22 cellular contexts compared by ENCODE assay signal in the genomic region with DNA sequence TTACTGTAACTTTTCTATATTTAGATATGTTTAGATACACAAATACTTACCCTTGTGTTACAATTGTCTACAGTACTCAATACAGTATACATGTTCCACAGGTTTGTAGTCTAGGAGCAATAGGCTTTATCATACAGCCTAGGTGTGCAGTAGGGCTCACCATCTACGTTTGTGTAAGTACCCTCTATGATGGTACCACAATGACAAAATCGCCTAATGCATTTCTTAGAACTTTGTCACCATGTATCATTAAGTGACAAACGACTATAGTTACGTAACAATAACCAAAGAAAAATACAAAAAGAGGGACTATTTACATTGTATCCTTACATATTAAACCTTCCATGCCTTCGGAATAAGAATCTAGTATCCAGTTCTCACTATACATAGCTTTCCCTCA. TPM values are rescaled to one million over a fixed set of nuclear protein-coding genes. Genes with fewer than 3 reads are reported as not detected.
A peak's percentile ranks its signal among the peaks of the same experiment; 100 is the strongest.
DNase-seq lines count a peak whose midpoint lies in the region; ATAC-seq and TF ChIP-seq lines count a peak whose summit lies in the region.
"Had no signal": no experiment of that assay in that cellular context is flagged by ENCODE, and none has a peak within 500 bp of the region (broad histone marks: within the 10 kb centered on the region; RNA-seq: fewer than 3 reads in every experiment).

No MANE protein-coding gene starts in this region.

- no peaks in the 10 kb centered on the region for H3K27me3 Mint-ChIP-seq in T-helper 2 cell treated with Interferon-gamma antibody and Interleukin-4, amounts not matched to agents 5 μg/mL and 100 μg/mL, for 36 hours (ENCODE audit: low read depth)
- H3K27me3 Mint-ChIP-seq in CD4-positive, alpha-beta memory T cell: no peaks in the 10 kb centered on the region
- no peaks in the 10 kb centered on the region for H3K27me3 Mint-ChIP-seq in activated T-helper 17 cell treated with anti-CD3 and anti-CD28 coated beads, Interleukin-2, amount 50 U/mL, for 72 hours
- no peaks in the 10 kb centered on the region for H3K27me3 Mint-ChIP-seq in naive thymus-derived CD4-positive, alpha-beta T cell

- 89 to 92% (median 89%) methylated on average over 5 of the region's 5 CpGs for WGBS in ovary, 3 donors

- H3K36me3 Mint-ChIP-seq in T-helper 2 cell treated with Interferon-gamma antibody and Interleukin-4, amounts not matched to agents 5 μg/mL and 100 μg/mL, for 36 hours (ENCODE audit: low read depth): peaks cover 24% of the 10 kb centered on the region
- H3K36me3 Mint-ChIP-seq in CD4-positive, alpha-beta memory T cell: peaks cover 3 to 26% of the 10 kb centered on the region in 2 donors
- peaks cover 84% of the 10 kb centered on the region for H3K36me3 Mint-ChIP-seq in activated T-helper 17 cell treated with anti-CD3 and anti-CD28 coated beads, Interleukin-2, amount 50 U/mL, for 72 hours (ENCODE audit: low read depth)
- peaks cover 0 to 16% (median 7%) of the 10 kb centered on the region in 5 donors for H3K36me3 Mint-ChIP-seq in naive thymus-derived CD4-positive, alpha-beta T cell

- H3K9me3 Mint-ChIP-seq in T-helper 2 cell treated with Interferon-gamma antibody and Interleukin-4, amounts not matched to agents 5 μg/mL and 100 μg/mL, for 36 hours: no peaks in the 10 kb centered on the region
- H3K9me3 Mint-ChIP-seq in CD4-positive, alpha-beta memory T cell: no peaks in the 10 kb centered on the region
- H3K9me3 Mint-ChIP-seq in activated T-helper 17 cell treated with anti-CD3 and anti-CD28 coated beads, Interleukin-2, amount 50 U/mL, for 72 hours: no peaks in the 10 kb centered on the region
- peaks cover 0 to 8% (median 0%) of the 10 kb centered on the region in 11 donors for H3K9me3 Mint-ChIP-seq in naive thymus-derived CD4-positive, alpha-beta T cell

- ATAC-seq in activated T-helper 17 cell treated with anti-CD3 and anti-CD28 coated beads, Interleukin-2, amount 50 U/mL, for 72 hours (replicated peaks): peak; percentile 12
- no peak for ATAC-seq in naive thymus-derived CD4-positive, alpha-beta T cell
- ATAC-seq: foreskin keratinocyte, lower lobe of right lung, Right ventricle myocardium inferior had no signal

- no peaks in the 10 kb centered on the region for H3K36me3 ChIP-seq in CD4-positive, alpha-beta memory T cell (ENCODE audit: insufficient read depth, low read length)
- no peaks in the 10 kb centered on the region for H3K36me3 ChIP-seq in naive thymus-derived CD4-positive, alpha-beta T cell (ENCODE audit: control insufficient read depth in 2 of 3, insufficient read depth in 3 of 3, low read length in 3 of 3)
- H3K36me3 ChIP-seq in ovary: no peaks in the 10 kb centered on the region
- H3K36me3 ChIP-seq: lower lobe of right lung, stomach, upper lobe of left lung had no signal

- intact Hi-C loops in CD4-positive, alpha-beta memory T cell (cut with micrococcal nuclease): no loop called here
- intact Hi-C loops in naive thymus-derived CD4-positive, alpha-beta T cell (cut with micrococcal nuclease): loop anchor here in 1 of 2 donors (5.0 kb wide), 1 partner anchor 69 kb away; no protein-coding TSS in a partner anchor
- intact Hi-C loops in ovary (cut with DNase I): no loop called here

- no peak overlapping the region for H3K4me3 ChIP-seq in CD4-positive, alpha-beta memory T cell (ENCODE audit: low read length in 2 of 2)
- H3K4me3 ChIP-seq in naive thymus-derived CD4-positive, alpha-beta T cell (ENCODE audit: low read length): no peak overlapping the region
- H3K4me3 ChIP-seq in ovary: no peak overlapping the region
- H3K4me3 ChIP-seq: lower lobe of right lung, stomach, upper lobe of left lung had no signal

- CTCF ChIA-PET in CD4-positive, alpha-beta memory T cell (lab: Charles Lee; ENCODE audit: partially characterized antibody): interaction anchor here (0.7 to 3.9 kb wide), 3 partner anchors 16 to 46 kb away, joined by 4 to 28 read pairs (median 11); no protein-coding TSS in a partner anchor
- CTCF ChIA-PET in naive thymus-derived CD4-positive, alpha-beta T cell (lab: Charles Lee): interaction anchor here (2.1 to 3.0 kb wide), 2 partner anchors 18 to 46 kb away, joined by 7 to 8 read pairs; no protein-coding TSS in a partner anchor

- H3K27ac Mint-ChIP-seq in T-helper 2 cell treated with Interferon-gamma antibody and Interleukin-4, amounts not matched to agents 5 μg/mL and 100 μg/mL, for 36 hours: peak overlapping the region; percentile 60
- H3K27ac Mint-ChIP-seq in CD4-positive, alpha-beta memory T cell: peak overlapping the region; percentile 84 to 100 (median 96)
- peak overlapping the region; percentile 90 for H3K27ac Mint-ChIP-seq in activated T-helper 17 cell treated with anti-CD3 and anti-CD28 coated beads, Interleukin-2, amount 50 U/mL, for 72 hours
- peak overlapping the region; percentile 57 to 99 (median 85) for H3K27ac Mint-ChIP-seq in naive thymus-derived CD4-positive, alpha-beta T cell

- no peak for TF ChIP-seq EP300 in ovary (IDR thresholded peaks at IDR 0.05)

- H3K27ac ChIP-seq in CD4-positive, alpha-beta memory T cell (ENCODE audit: low read depth, low read length): peak overlapping the region; percentile 92
- peak overlapping the region; percentile 58 for H3K27ac ChIP-seq in naive thymus-derived CD4-positive, alpha-beta T cell (ENCODE audit: low read depth, low read length)
- H3K27ac ChIP-seq in ovary: no peak overlapping the region
- H3K27ac ChIP-seq: epithelial cell of prostate, foreskin keratinocyte, lower lobe of right lung, parathyroid adenoma, upper lobe of left lung had no signal

- peaks cover 73% of the 10 kb centered on the region for H3K4me1 ChIP-seq in CD4-positive, alpha-beta memory T cell (ENCODE audit: insufficient read depth, low read length)
- peaks cover 48 to 50% of the 10 kb centered on the region in 2 donors for H3K4me1 ChIP-seq in naive thymus-derived CD4-positive, alpha-beta T cell (ENCODE audit: control insufficient read depth in 2 of 2, insufficient read depth in 2 of 2, low read length in 2 of 2)
- H3K4me1 ChIP-seq in ovary (ENCODE audit: insufficient read depth): peaks cover 9% of the 10 kb centered on the region
- H3K4me1 ChIP-seq: foreskin keratinocyte, parathyroid adenoma had no signal

- no peak for DNase-seq in T-helper 2 cell treated with Interferon-gamma antibody and Interleukin-4, amounts not matched to agents 5 μg/mL and 100 μg/mL, for 36 hours (ENCODE audit: low spot score)
- no peak for DNase-seq in T-helper 2 cell
- no peak for DNase-seq in CD4-positive, alpha-beta memory T cell
- DNase-seq in naive thymus-derived CD4-positive, alpha-beta T cell: no peak
- no peak for DNase-seq in ovary
- DNase-seq in NAMALWA (ENCODE audit: low spot score): no peak
- DNase-seq in NCI-H226: no peak
- DNase-seq: DMS 273 treated with DMSO at 0.1 percent for 48 hours, foreskin keratinocyte, GDM1, hippocampal formation, islet precursor cell, lower lobe of right lung, NCI-H1417 treated with DMSO at 0.1 percent for 48 hours, NCI-H2171, NCI-H69, stomach, upper lobe of left lung had no signal

- peak overlapping the region; percentile 16 for H3K4me3 Mint-ChIP-seq in T-helper 2 cell treated with Interferon-gamma antibody and Interleukin-4, amounts not matched to agents 5 μg/mL and 100 μg/mL, for 36 hours
- H3K4me3 Mint-ChIP-seq in CD4-positive, alpha-beta memory T cell: peak overlapping the region in 7 of 8 donors; percentile 3 to 77 (median 59)
- peak overlapping the region; percentile 91 for H3K4me3 Mint-ChIP-seq in activated T-helper 17 cell treated with anti-CD3 and anti-CD28 coated beads, Interleukin-2, amount 50 U/mL, for 72 hours
- peak overlapping the region in 9 of 10 donors; percentile 14 to 100 (median 45) for H3K4me3 Mint-ChIP-seq in naive thymus-derived CD4-positive, alpha-beta T cell

- POLR2A ChIA-PET in CD4-positive, alpha-beta memory T cell (lab: Charles Lee; ENCODE audit: partially characterized antibody): interaction anchor here (0.8 to 13.6 kb wide), 8 partner anchors 7 to 120 kb away, joined by 4 to 286 read pairs (median 11); partner anchors contain the start of genes STAT3, STAT5A and STAT5B
- POLR2A ChIA-PET in naive thymus-derived CD4-positive, alpha-beta T cell (lab: Charles Lee): interaction anchor here (1.0 to 18.1 kb wide), 7 partner anchors 9 to 69 kb away, joined by 4 to 321 read pairs (median 5); partner anchors contain the start of gene STAT5A

- no peaks in the 10 kb centered on the region for H3K27me3 ChIP-seq in CD4-positive, alpha-beta memory T cell (ENCODE audit: insufficient read depth, low read length)
- no peaks in the 10 kb centered on the region for H3K27me3 ChIP-seq in naive thymus-derived CD4-positive, alpha-beta T cell (ENCODE audit: control insufficient read depth in 2 of 2, insufficient read depth in 2 of 2, low read length in 2 of 2)
- H3K27me3 ChIP-seq in ovary: no peaks in the 10 kb centered on the region
- H3K27me3 ChIP-seq: foreskin keratinocyte, stomach, upper lobe of left lung had no signal

- no peaks in the 10 kb centered on the region for H3K9me3 ChIP-seq in CD4-positive, alpha-beta memory T cell (ENCODE audit: control insufficient read depth in 1 of 2, low read length in 2 of 2)
- no peaks in the 10 kb centered on the region for H3K9me3 ChIP-seq in naive thymus-derived CD4-positive, alpha-beta T cell (ENCODE audit: control insufficient read depth in 2 of 3, low read length in 3 of 3)
- H3K9me3 ChIP-seq in ovary: no peaks in the 10 kb centered on the region
- H3K9me3 ChIP-seq: lower lobe of right lung, stomach, upper lobe of left lung had no signal

- peaks cover 48% of the 10 kb centered on the region for H3K4me1 Mint-ChIP-seq in T-helper 2 cell treated with Interferon-gamma antibody and Interleukin-4, amounts not matched to agents 5 μg/mL and 100 μg/mL, for 36 hours (ENCODE audit: low read depth)
- peaks cover 46 to 80% (median 64%) of the 10 kb centered on the region in 4 donors for H3K4me1 Mint-ChIP-seq in CD4-positive, alpha-beta memory T cell
- peaks cover 38% of the 10 kb centered on the region for H3K4me1 Mint-ChIP-seq in activated T-helper 17 cell treated with anti-CD3 and anti-CD28 coated beads, Interleukin-2, amount 50 U/mL, for 72 hours
- H3K4me1 Mint-ChIP-seq in naive thymus-derived CD4-positive, alpha-beta T cell: peaks cover 40 to 77% (median 71%) of the 10 kb centered on the region in 7 donors

- TF ChIP-seq POLR2A in ovary (IDR thresholded peaks at IDR 0.05): no peak

- no peak for TF ChIP-seq CTCF in ovary (IDR thresholded peaks at IDR 0.05)

RNA-seq across cellular contexts. Expression of gene STAT5B, which starts 8.0 kb away (rescaled TPM):
- 100 to 1,000 TPM; 244 to 261 TPM for total RNA-seq in CD4-positive, alpha-beta memory T cell
- 100 to 1,000 TPM in 1 of 2 donors, 10 to 100 TPM in 1; 91.3 to 146 TPM for polyA plus RNA-seq in CD4-positive, alpha-beta memory T cell
- total RNA-seq in activated T-helper 17 cell treated with anti-CD3 and anti-CD28 coated beads, Interleukin-2, amount 50 U/mL, for 72 hours: 100 to 1,000 TPM; 124 to 255 TPM
- 100 to 1,000 TPM; 143 to 192 (median 183) TPM for total RNA-seq in naive thymus-derived CD4-positive, alpha-beta T cell
- 100 to 1,000 TPM in 1 of 2 donors, 10 to 100 TPM in 1; 98.0 to 135 TPM for polyA plus RNA-seq in naive thymus-derived CD4-positive, alpha-beta T cell
- 100 to 1,000 TPM in 4 of 7 donors, 10 to 100 TPM in 3; 66.7 to 176 (median 128) TPM for total RNA-seq in ovary
- polyA plus RNA-seq in ovary: 100 to 1,000 TPM in 1 of 2 donors, 10 to 100 TPM in 1; 66.1 to 108 TPM

RNA-seq across cellular contexts. Expression of gene STAT5A, which starts 20.1 kb away (rescaled TPM):
- total RNA-seq in CD4-positive, alpha-beta memory T cell: 100 to 1,000 TPM; 130 to 133 TPM
- 10 to 100 TPM; 66.7 to 94.6 TPM for polyA plus RNA-seq in CD4-positive, alpha-beta memory T cell
- 100 to 1,000 TPM; 133 to 305 TPM for total RNA-seq in activated T-helper 17 cell treated with anti-CD3 and anti-CD28 coated beads, Interleukin-2, amount 50 U/mL, for 72 hours
- total RNA-seq in naive thymus-derived CD4-positive, alpha-beta T cell: 100 to 1,000 TPM; 111 to 162 (median 150) TPM
- polyA plus RNA-seq in naive thymus-derived CD4-positive, alpha-beta T cell: 100 to 1,000 TPM in 1 of 2 donors, 10 to 100 TPM in 1; 72.8 to 150 TPM
- 10 to 100 TPM; 43.1 to 82.8 (median 51.6) TPM for total RNA-seq in ovary
- polyA plus RNA-seq in ovary: 10 to 100 TPM; 19.5 to 22.2 TPM

Comparison
In these comparisons a context has a peak if more than half of its experiments do, and no peak if none do; other contexts are left out.
1. H3K4me3 Mint-ChIP-seq: peak in every context shown above with its lines; median percentile 91 in activated T-helper 17 cell treated with anti-CD3 and anti-CD28 coated beads, Interleukin-2, amount 50 U/mL, for 72 hours; 59 in CD4-positive, alpha-beta memory T cell; 45 in naive thymus-derived CD4-positive, alpha-beta T cell; 16 in T-helper 2 cell treated with Interferon-gamma antibody and Interleukin-4, amounts not matched to agents 5 μg/mL and 100 μg/mL, for 36 hours.
2. H3K27ac ChIP-seq: peak in CD4-positive, alpha-beta memory T cell (single experiment) and naive thymus-derived CD4-positive, alpha-beta T cell (single experiment); none in ovary (0 of 2).
3. Peak in every context shown above with its lines, with median percentiles within 50 percentile points of each other: H3K27ac Mint-ChIP-seq.